In genomic region chr2:3222636-3223035, GRCh38 we compare ENCODE assay signal across 8 cellular contexts.
DNase-seq lines count a peak whose midpoint lies in the region; ATAC-seq lines count a peak whose summit lies in the region.

No MANE protein-coding gene starts in this region.

- peak; percentile 59 for DNase-seq in activated T-helper 9 cell treated with anti-CD3 and anti-CD28 coated beads, Interleukin-2, amount 50 U/mL, for 16 hours (ENCODE audit: low read depth)
- peak; percentile 9 for DNase-seq in stimulated activated CD8-positive, alpha-beta memory T cell treated with anti-CD3 and anti-CD28 coated beads, Interleukin-15, amount 100 ng/mL, for 24 hours (ENCODE audit: low read depth)
- DNase-seq in iPS-NIHi7 (ENCODE audit: extremely low spot score) (no peak), OCI-M1 (lab: John Stamatoyannopoulos, UW) (no peak), NCI-H2107 treated with DMSO at 0.1 percent for 48 hours (lab: John Stamatoyannopoulos, UW; ENCODE audit: unreplicated experiment) (no peak), hippocampal formation (lab: John Stamatoyannopoulos, UW) (no peak)

- ATAC-seq in GM19463 (IDR thresholded peaks at IDR 0.05; ENCODE audit: unreplicated experiment) (peak; percentile 35), HG03432 (IDR thresholded peaks at IDR 0.05; ENCODE audit: unreplicated experiment) (peak; percentile 48)

Comparison
In these comparisons a context has a peak if more than half of its experiments do, and no peak if none do; other contexts are left out.
1. DNase-seq: peak in activated T-helper 9 cell treated with anti-CD3 and anti-CD28 coated beads, Interleukin-2, amount 50 U/mL, for 16 hours (single experiment) and stimulated activated CD8-positive, alpha-beta memory T cell treated with anti-CD3 and anti-CD28 coated beads, Interleukin-15, amount 100 ng/mL, for 24 hours (single experiment); none in iPS-NIHi7 (single experiment), OCI-M1 (single experiment), NCI-H2107 treated with DMSO at 0.1 percent for 48 hours (single experiment) and hippocampal formation (0 of 2).